In the genomic region with DNA sequence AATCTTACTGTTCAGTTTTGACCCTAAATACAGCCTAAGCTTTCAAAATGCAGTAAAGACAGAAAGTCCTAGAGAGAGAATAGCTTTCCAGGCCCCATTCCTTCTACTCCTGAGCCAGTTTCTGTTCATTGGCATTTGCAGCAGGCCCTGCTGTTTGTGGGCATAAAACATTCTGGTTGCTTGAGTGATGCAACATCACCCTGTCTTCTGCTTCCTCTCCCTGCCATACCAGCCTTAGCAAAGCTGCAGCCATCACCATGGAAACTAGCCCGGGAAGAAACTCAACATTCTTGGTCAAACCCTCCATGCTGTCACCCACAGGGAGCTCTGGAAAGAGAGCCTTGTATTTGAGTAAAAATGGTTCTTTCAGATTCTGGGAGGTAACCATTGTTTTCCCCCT, we compare ENCODE assay signal across 13 cellular contexts.
DNase-seq lines count a peak whose midpoint lies in the region; ATAC-seq and TF ChIP-seq lines count a peak whose summit lies in the region.
"Had no signal": no experiment of that assay in that cellular context is flagged by ENCODE, and none has a peak within 500 bp of the region (broad histone marks: within the 10 kb centered on the region; RNA-seq: fewer than 3 reads in every experiment).

No MANE protein-coding gene starts in this region.

- intact Hi-C loops in dorsolateral prefrontal cortex (cut with DNase I): no loop called here
- intact Hi-C loops in activated naive CD4-positive, alpha-beta T cell treated with anti-CD3 and anti-CD28 coated beads for 36 hours (cut with micrococcal nuclease): no loop called here

- no peaks in the 10 kb centered on the region for H3K9me3 Mint-ChIP-seq in activated naive CD4-positive, alpha-beta T cell treated with anti-CD3 and anti-CD28 coated beads for 36 hours

- ATAC-seq in upper lobe of left lung (ENCODE audit: low FRiP score in 2 of 2): no peak
- ATAC-seq: stimulated activated memory B cell treated with anti-CD40 and anti-IgM and Interleukin-4, amounts not matched to agents 10 μg/mL and 1 μg/mL and 100 μg/mL, for 72 hours had no signal

- H3K27ac ChIP-seq in dorsolateral prefrontal cortex (peak overlapping the region in 47 of 59 donors; percentile 4 to 85 (median 55)), mesodermal cell (ENCODE audit: low read depth, low read length, severe bottlenecking) (peak overlapping the region; percentile 85), upper lobe of left lung (no peak overlapping the region)
- H3K27ac ChIP-seq: BLaER1, skin epidermis had no signal

- H3K4me3 ChIP-seq in dorsolateral prefrontal cortex (no peak overlapping the region), mesodermal cell (ENCODE audit: extremely low read depth, insufficient read depth, low read length, poor library complexity, severe bottlenecking) (no peak overlapping the region), upper lobe of left lung (no peak overlapping the region)
- H3K4me3 ChIP-seq: BLaER1, skin epidermis had no signal

- CTCF ChIA-PET in activated naive CD4-positive, alpha-beta T cell treated with anti-CD3 and anti-CD28 coated beads for 36 hours (lab: Charles Lee): interaction anchor here (0.6 kb wide), 1 partner anchor 515 kb away, joined by 3 read pairs; no protein-coding TSS in a partner anchor

- H3K9me3 ChIP-seq in mesodermal cell (ENCODE audit: control insufficient read depth, low read length): no peaks in the 10 kb centered on the region
- H3K9me3 ChIP-seq in upper lobe of left lung: no peaks in the 10 kb centered on the region

- H3K4me1 Mint-ChIP-seq in activated naive CD4-positive, alpha-beta T cell treated with anti-CD3 and anti-CD28 coated beads for 36 hours (ENCODE audit: low read depth): no peaks in the 10 kb centered on the region
- H3K4me1 Mint-ChIP-seq: stimulated activated memory B cell treated with anti-CD40 and anti-IgM and Interleukin-4, amounts not matched to agents 10 μg/mL and 1 μg/mL and 100 μg/mL, for 72 hours had no signal

- H3K27me3 Mint-ChIP-seq in activated naive CD4-positive, alpha-beta T cell treated with anti-CD3 and anti-CD28 coated beads for 36 hours (ENCODE audit: low read depth): peaks cover 4% of the 10 kb centered on the region
- H3K27me3 Mint-ChIP-seq: stimulated activated memory B cell treated with anti-CD40 and anti-IgM and Interleukin-4, amounts not matched to agents 10 μg/mL and 1 μg/mL and 100 μg/mL, for 72 hours had no signal

- H3K27me3 ChIP-seq in dorsolateral prefrontal cortex (no peaks in the 10 kb centered on the region), upper lobe of left lung (no peaks in the 10 kb centered on the region)
- H3K27me3 ChIP-seq: BLaER1 had no signal

- H3K27ac Mint-ChIP-seq in activated naive CD4-positive, alpha-beta T cell treated with anti-CD3 and anti-CD28 coated beads for 36 hours: no peak overlapping the region
- H3K27ac Mint-ChIP-seq: stimulated activated memory B cell treated with anti-CD40 and anti-IgM and Interleukin-4, amounts not matched to agents 10 μg/mL and 1 μg/mL and 100 μg/mL, for 72 hours had no signal

- no CpG with 5 or more reads among the region's 1 CpG for WGBS in mesodermal cell (ENCODE audit: insufficient coverage in 2 of 2), 2 experiments
- 33 to 35% methylated on average over 1 of the region's 1 CpG for WGBS in upper lobe of left lung, 2 donors

- TF ChIP-seq CTCF in dorsolateral prefrontal cortex (IDR thresholded peaks at IDR 0.05 in 54 of 56, conservative IDR thresholded peaks at IDR 0.05 in 2 of 56; ENCODE audit: low read depth in 1 of 56, partially characterized antibody in 56 of 56) (no peak), upper lobe of left lung (IDR thresholded peaks at IDR 0.05) (no peak)

- DNase-seq in AG08395 (ENCODE audit: low spot score) (peak; percentile 93), LHCN-M2 (ENCODE audit: low read depth) (peak; percentile 87), dorsolateral prefrontal cortex (peak in 8 of 10 donors; percentile 22 to 73 (median 62)), upper lobe of left lung (no peak), DMS53 (lab: John Stamatoyannopoulos, UW) (no peak)
- DNase-seq in activated naive CD4-positive, alpha-beta T cell treated with anti-CD3 and anti-CD28 coated beads for 36 hours: no peak
- no peak for DNase-seq in stimulated activated naive CD4-positive, alpha-beta T cell (lab: John Stamatoyannopoulos, UW)
- DNase-seq: central memory CD4-positive, alpha-beta T cell; NCI-H1930 had no signal

- no peaks in the 10 kb centered on the region for H3K36me3 Mint-ChIP-seq in activated naive CD4-positive, alpha-beta T cell treated with anti-CD3 and anti-CD28 coated beads for 36 hours (ENCODE audit: low read depth)
- H3K36me3 Mint-ChIP-seq: stimulated activated memory B cell treated with anti-CD40 and anti-IgM and Interleukin-4, amounts not matched to agents 10 μg/mL and 1 μg/mL and 100 μg/mL, for 72 hours had no signal

- H3K4me1 ChIP-seq in mesodermal cell (ENCODE audit: control insufficient read depth, insufficient read depth, low read length, poor library complexity, severe bottlenecking) (peaks cover 21% of the 10 kb centered on the region), upper lobe of left lung (peaks cover 0 to 11% (median 9%) of the 10 kb centered on the region in 4 donors)

- H3K36me3 ChIP-seq in mesodermal cell (ENCODE audit: control insufficient read depth, insufficient read depth, low read length) (no peaks in the 10 kb centered on the region), upper lobe of left lung (no peaks in the 10 kb centered on the region)
- H3K36me3 ChIP-seq: BLaER1 had no signal

- no peak for TF ChIP-seq POLR2A in upper lobe of left lung (IDR thresholded peaks at IDR 0.05)

- no peak for TF ChIP-seq EP300 in upper lobe of left lung (IDR thresholded peaks at IDR 0.05)

- no peak overlapping the region for H3K4me3 Mint-ChIP-seq in activated naive CD4-positive, alpha-beta T cell treated with anti-CD3 and anti-CD28 coated beads for 36 hours
- H3K4me3 Mint-ChIP-seq: stimulated activated memory B cell treated with anti-CD40 and anti-IgM and Interleukin-4, amounts not matched to agents 10 μg/mL and 1 μg/mL and 100 μg/mL, for 72 hours had no signal

Comparison
In these comparisons a context has a peak if more than half of its experiments do, and no peak if none do; other contexts are left out.
1. DNase-seq: peak in AG08395 (single experiment), LHCN-M2 (single experiment) and dorsolateral prefrontal cortex (8 of 10); none in upper lobe of left lung (0 of 2), activated naive CD4-positive, alpha-beta T cell treated with anti-CD3 and anti-CD28 coated beads for 36 hours (single experiment), DMS53 (single experiment) and stimulated activated naive CD4-positive, alpha-beta T cell (0 of 6).
2. H3K27ac ChIP-seq: peak in dorsolateral prefrontal cortex (47 of 59) and mesodermal cell (single experiment); none in upper lobe of left lung (0 of 4).